8 cellular contexts compared by ENCODE assay signal in genomic region chr16:51151951-51152663, GRCh38. TPM values are rescaled to one million over a fixed set of nuclear protein-coding genes. Genes with fewer than 3 reads are reported as not detected.
A peak's percentile ranks its signal among the peaks of the same experiment; 100 is the strongest.
DNase-seq lines count a peak whose midpoint lies in the region; ATAC-seq, FAIRE-seq and TF ChIP-seq lines count a peak whose summit lies in the region.

No MANE protein-coding gene starts in this region.

- peak; percentile 37 to 42 for TF ChIP-seq RAD21 in H1 (IDR thresholded peaks at IDR 0.05 in 1 of 2, conservative IDR thresholded peaks at IDR 0.05 in 1 of 2; ENCODE audit: low read depth in 2 of 2, low read length in 2 of 2)

- H3K4me3 ChIP-seq in BJ (ENCODE audit: low read depth, low read length) (peak overlapping the region; percentile 92), H1 (ENCODE audit: extremely low read depth in 1 of 4, insufficient read depth in 2 of 4, low read depth in 3 of 4, low read length in 4 of 4) (peak overlapping the region; percentile 76 to 100 (median 84)), aorta (ENCODE audit: low read length in 2 of 2) (peak overlapping the region; percentile 23 to 82)
- H3K4me3 ChIP-seq in CD8-positive, alpha-beta memory T cell (ENCODE audit: low read length), result no peak overlapping the region

- peaks cover 8 to 29% (median 14%) of the 10 kb centered on the region in 4 experiments; a peak in 6 of 7 replicates for H3K4me1 ChIP-seq in H1 (replicated peaks in 1 of 4; ENCODE audit: control insufficient read depth in 3 of 4, insufficient read depth in 4 of 4, low read length in 3 of 4)
- no peaks in the 10 kb centered on the region for H3K4me1 ChIP-seq in aorta (ENCODE audit: control insufficient read depth in 1 of 2, insufficient read depth in 2 of 2, low read length in 2 of 2)
- H3K4me1 ChIP-seq in CD8-positive, alpha-beta memory T cell (ENCODE audit: insufficient read depth, low read length), result no peaks in the 10 kb centered on the region

- no peak overlapping the region for H2BK120ac ChIP-seq in H1 (replicated peaks; ENCODE audit: low read depth, low read length)

- no peak overlapping the region for H3K27ac Mint-ChIP-seq in CD8-positive, alpha-beta memory T cell

- no peak overlapping the region for H3K4me3 Mint-ChIP-seq in CD8-positive, alpha-beta memory T cell

- no peaks in the 10 kb centered on the region for H3K36me3 Mint-ChIP-seq in CD8-positive, alpha-beta memory T cell

- H2BK15ac ChIP-seq in H1 (ENCODE audit: low read length), result no peak overlapping the region

- no peak overlapping the region for H3K14ac ChIP-seq in H1 (ENCODE audit: insufficient read length)

- H2BK5ac ChIP-seq in H1 (ENCODE audit: low read depth, low read length), result peak overlapping the region; percentile 83; the same call in 1 of the 2 replicates

- H2AFZ ChIP-seq in H1 (ENCODE audit: low read length), result no peak overlapping the region

- POLR2A ChIA-PET in BJ (lab: Charles Lee), result no interaction called here
- POLR2A ChIA-PET in H1 (lab: Charles Lee; ENCODE audit: partially characterized antibody), result interaction anchor here (0.7 to 3.3 kb wide), 22 partner anchors 9 to 485 kb away, joined by 3 to 33 read pairs (median 4); no protein-coding TSS in a partner anchor
- POLR2A ChIA-PET in CD8-positive, alpha-beta memory T cell (lab: Charles Lee), result interaction anchor here (0.6 kb wide), 1 partner anchor 1774 kb away, joined by 4 read pairs; no protein-coding TSS in a partner anchor

- no peak; a peak in 1 of 3 replicates for TF ChIP-seq EP300 in H1 (IDR thresholded peaks at IDR 0.05; ENCODE audit: borderline replicate concordance in 1 of 2, low read depth in 2 of 2, low read length in 2 of 2)

- peak overlapping the region; percentile 75 for H3K4ac ChIP-seq in H1 (replicated peaks; ENCODE audit: insufficient read length, low read depth, low read length)

- H3K56ac ChIP-seq in H1 (replicated peaks; ENCODE audit: insufficient read length, low read depth, low read length), result peak overlapping the region; percentile 85

- H4K5ac ChIP-seq in H1 (ENCODE audit: insufficient read length, low read depth, low read length), result peak overlapping the region; percentile 83

- no peak overlapping the region for H3K23ac ChIP-seq in H1 (ENCODE audit: insufficient read length)

- peak overlapping the region; percentile 94 to 99 for H3K4me2 ChIP-seq in H1 (ENCODE audit: insufficient read depth in 1 of 2, low read depth in 2 of 2, low read length in 2 of 2)

- H2AK5ac ChIP-seq in H1 (ENCODE audit: low read depth, low read length), result no peak overlapping the region

- TF ChIP-seq POLR2A in H1 (IDR thresholded peaks at IDR 0.05; ENCODE audit: control extremely low read depth in 1 of 2, low read depth in 2 of 2, low read length in 2 of 2), result no peak

- peak overlapping the region; percentile 96 for H3K18ac ChIP-seq in H1 (ENCODE audit: extremely low read depth, low read length)

- H2BK20ac ChIP-seq in H1 (ENCODE audit: low read length), result no peak overlapping the region

- H3K36me3 ChIP-seq in BJ (ENCODE audit: control insufficient read depth, insufficient read depth, low read length), result no peaks in the 10 kb centered on the region; the same call in 1 of the 2 replicates
- peaks cover 0 to 14% (median 0%) of the 10 kb centered on the region in 4 experiments; a peak in 1 of 8 replicates for H3K36me3 ChIP-seq in H1 (ENCODE audit: control insufficient read depth in 2 of 4, insufficient read depth in 4 of 4, low read length in 3 of 4)
- H3K36me3 ChIP-seq in aorta (ENCODE audit: control insufficient read depth in 1 of 2, insufficient read depth in 2 of 2, low read length in 1 of 2), result no peaks in the 10 kb centered on the region
- no peaks in the 10 kb centered on the region for H3K36me3 ChIP-seq in CD8-positive, alpha-beta memory T cell (ENCODE audit: insufficient read depth, low read length)

- H3K9me3 ChIP-seq in H1 (ENCODE audit: insufficient read depth in 2 of 2, low read depth in 1 of 2, low read length in 1 of 2), result no peaks in the 10 kb centered on the region
- no peaks in the 10 kb centered on the region for H3K9me3 ChIP-seq in aorta (ENCODE audit: control insufficient read depth, low read length)
- no peaks in the 10 kb centered on the region for H3K9me3 ChIP-seq in CD8-positive, alpha-beta memory T cell (ENCODE audit: low read length)

- H3K27me3 ChIP-seq in BJ (ENCODE audit: control insufficient read depth, insufficient read depth, low read length) (no peaks in the 10 kb centered on the region), H1 (replicated peaks in 1 of 4; ENCODE audit: control insufficient read depth in 3 of 4, extremely low read depth in 1 of 4, insufficient read depth in 3 of 4, low read length in 3 of 4) (peaks cover 3 to 25% (median 13%) of the 10 kb centered on the region in 4 experiments; a peak in 6 of 7 replicates), aorta (ENCODE audit: control insufficient read depth in 1 of 2, insufficient read depth in 2 of 2, low read length in 1 of 2) (peaks cover 0 to 3% of the 10 kb centered on the region in 2 donors)
- peaks cover 5% of the 10 kb centered on the region for H3K27me3 ChIP-seq in CD8-positive, alpha-beta memory T cell (ENCODE audit: insufficient read depth, low read length, poor library complexity, severe bottlenecking)

- no peaks in the 10 kb centered on the region; the same call in 1 of the 2 replicates for H3K79me1 ChIP-seq in H1 (ENCODE audit: low read depth, low read length)

- H4K8ac ChIP-seq in H1 (ENCODE audit: extremely low read depth, insufficient read depth, low read length), result peak overlapping the region; percentile 92

- H4K20me1 ChIP-seq in H1 (replicated peaks in 1 of 2; ENCODE audit: control insufficient read depth in 1 of 2, insufficient read depth in 2 of 2, low read length in 2 of 2), result peaks cover 0 to under 1% of the 10 kb centered on the region in 2 experiments

- WGBS in H1 (ENCODE audit: extremely low coverage in 1 of 2, insufficient coverage in 1 of 2, insufficient read length in 1 of 2, insufficient replicate concordance in 2 of 2, low coverage in 1 of 2, low lambda C conversion rate in 2 of 2, missing lambda C conversion rate in 1 of 2), 2 experiments, result 1% methylated on average over 26 of the region's 57 CpGs; no CpG with 5 or more reads in 1 of the 2 experiments
- 1% methylated on average over 48 to 57 of the region's 57 CpGs for WGBS in aorta, 2 donors

- TF ChIP-seq CTCF in BJ (IDR thresholded peaks at IDR 0.05; ENCODE audit: insufficient read depth, low read depth, low read length) (peak; percentile 27; the same call in 1 of the 2 replicates), H1 (IDR thresholded peaks at IDR 0.05; ENCODE audit: control extremely low read depth in 1 of 3, insufficient read depth in 1 of 3, low read depth in 1 of 3, low read length in 3 of 3) (peak in 1 of 3 experiments; percentile 1; a peak in 2 of 4 replicates)

- CTCF ChIA-PET in BJ (lab: Yijun Ruan, JAX), result interaction anchor here (0.7 to 1.2 kb wide), 3 partner anchors 8 to 404 kb away, joined by 3 read pairs; no protein-coding TSS in a partner anchor
- CTCF ChIA-PET in H1 (lab: Charles Lee; ENCODE audit: partially characterized antibody), result interaction anchor here (1.2 to 1.9 kb wide), 3 partner anchors 172 to 609 kb away, joined by 3 to 5 read pairs (median 4); no protein-coding TSS in a partner anchor
- CTCF ChIA-PET in CD8-positive, alpha-beta memory T cell (lab: Charles Lee), result no interaction called here

- H3K79me2 ChIP-seq in H1 (ENCODE audit: control insufficient read depth in 1 of 2, insufficient read depth in 2 of 2, low read length in 2 of 2), result peaks cover 26 to 40% of the 10 kb centered on the region in 2 experiments

- intact Hi-C loops in aorta (cut with DNase I), result no loop called here

- H3K27me3 Mint-ChIP-seq in CD8-positive, alpha-beta memory T cell, result peaks cover 49 to 64% of the 10 kb centered on the region in 2 donors

- peak overlapping the region; percentile 75; the same call in 1 of the 2 replicates for H3K27ac ChIP-seq in H1 (ENCODE audit: low read depth, low read length)
- no peak overlapping the region for H3K27ac ChIP-seq in aorta (ENCODE audit: low read depth in 1 of 2, low read length in 2 of 2)
- no peak overlapping the region for H3K27ac ChIP-seq in CD8-positive, alpha-beta memory T cell (ENCODE audit: low read depth, low read length)

- DNase-seq in BJ (ENCODE audit: low read depth) (no peak), NCI-H1930 (lab: John Stamatoyannopoulos, UW) (peak; percentile 63 to 66), H1 (ENCODE audit: low read depth in 1 of 2, low spot score in 2 of 2) (peak; percentile 77 to 91), medulla oblongata (ENCODE audit: extremely low spot score) (peak; percentile 96), aorta (no peak)
- DNase-seq in CD8-positive, alpha-beta memory T cell, result no peak

- no peak overlapping the region for H2BK12ac ChIP-seq in H1 (ENCODE audit: low read depth, low read length)

- H3K9ac ChIP-seq in H1 (replicated peaks in 1 of 4; ENCODE audit: extremely low read depth in 1 of 4, low read depth in 3 of 4, low read length in 3 of 4), result peak overlapping the region; percentile 28 to 75 (median 50); a peak in 5 of 7 replicates

- H4K91ac ChIP-seq in H1 (replicated peaks; ENCODE audit: insufficient read length, low read length), result peak overlapping the region; percentile 90

- ATAC-seq in aorta (ENCODE audit: low FRiP score) (peak; percentile 43), HG02610 (IDR thresholded peaks at IDR 0.05; ENCODE audit: unreplicated experiment) (no peak), GM21367 (IDR thresholded peaks at IDR 0.05; ENCODE audit: unreplicated experiment) (no peak)

- FAIRE-seq in H1 (lab: Jason Lieb, UNC), result no peak

- H3K9me3 Mint-ChIP-seq in CD8-positive, alpha-beta memory T cell, result peaks cover 0 to 14% (median 8%) of the 10 kb centered on the region in 5 donors

- H3K23me2 ChIP-seq in H1 (ENCODE audit: low read depth, low read length), result peaks cover 39% of the 10 kb centered on the region

- H3K4me1 Mint-ChIP-seq in CD8-positive, alpha-beta memory T cell, result peaks cover 3 to 6% (median 4%) of the 10 kb centered on the region in 3 donors

TF ChIP-seq in H1, 55 proteins besides CTCF, POLR2A, EP300 and RAD21 (continues in another document):
- no peak for TF ChIP-seq MAFK (IDR thresholded peaks at IDR 0.05; ENCODE audit: low read depth, low read length)

RNA-seq across cellular contexts. Expression of gene SALL1, which starts 1.0 kb away (rescaled TPM):
- polyA plus RNA-seq in BJ (2011; rRNA removed), result 4.0 and 5.4 TPM in 2 replicates
- 4.8 and 5.6 TPM in 2 replicates for polyA minus RNA-seq in BJ (2011; rRNA and poly(A)+ RNA removed)
- total RNA-seq in H1 (2021; fragmentation: NEBNext Ultra II Directional; extraction: Animal tissue kit (Norgen Biotek cat#: 25700)), result 54.3 and 56.8 TPM in 2 replicates
- polyA plus RNA-seq in H1 (2011; rRNA removed), result 33.7 and 40.5 TPM in 2 replicates
- 29.6 TPM for polyA plus RNA-seq in H1 (2011; cell fraction: cytosol; rRNA removed)
- polyA plus RNA-seq in H1 (2011; cell fraction: nucleus; rRNA removed), result 55.1 TPM
- polyA plus RNA-seq in H1 (2012, experiment 1 of 2), result 44.6 to 47.3 TPM (median 46.1 TPM) in 4 replicates
- 9.7 TPM for polyA plus RNA-seq in H1 (2012, experiment 2 of 2)
- polyA plus RNA-seq in H1 (2013, experiment 1 of 2), result 31.3 TPM
- 31.7 TPM for polyA plus RNA-seq in H1 (2013, experiment 2 of 2)
- polyA minus RNA-seq in H1 (2011; rRNA and poly(A)+ RNA removed), result 39.5 and 43.2 TPM in 2 replicates
- polyA minus RNA-seq in H1 (2011; cell fraction: cytosol; rRNA and poly(A)+ RNA removed), result 29.9 TPM
- polyA minus RNA-seq in H1 (2011; cell fraction: nucleus; rRNA and poly(A)+ RNA removed), result 19.5 TPM
- total RNA-seq in aorta, result not detected
- polyA plus RNA-seq in aorta, result not detected
- total RNA-seq in CD8-positive, alpha-beta memory T cell, result not detected
- polyA plus RNA-seq in CD8-positive, alpha-beta memory T cell, result not detected

Comparison
In these comparisons a context has a peak if more than half of its experiments do, and no peak if none do; other contexts are left out.
1. DNase-seq: peak in NCI-H1930 (2 of 2), H1 (2 of 2) and medulla oblongata (single experiment); none in BJ (single experiment), aorta (0 of 2) and CD8-positive, alpha-beta memory T cell (0 of 5).